Comparison of ENCODE assay signal across 8 cellular contexts in genomic region chr22:45318558-45319318, GRCh38. TPM values are rescaled to one million over a fixed set of nuclear protein-coding genes. Genes with fewer than 3 reads are reported as not detected.
DNase-seq lines count a peak whose midpoint lies in the region; ATAC-seq and TF ChIP-seq lines count a peak whose summit lies in the region.

No MANE protein-coding gene starts in this region.

- peak overlapping the region; percentile 65 for H3K9ac ChIP-seq in SK-N-MC (ENCODE audit: insufficient read length)

- H3K36me3 Mint-ChIP-seq in naive thymus-derived CD8-positive, alpha-beta T cell, result peaks cover 0 to 22% (median 10%) of the 10 kb centered on the region in 3 donors

- DNase-seq in AG10803 (ENCODE audit: low read depth) (peak; percentile 37), SK-N-MC (ENCODE audit: low read depth, low spot score) (no peak), caudate nucleus (lab: John Stamatoyannopoulos, UW) (no peak), NCI-H2107 treated with DMSO at 0.1 percent for 48 hours (lab: John Stamatoyannopoulos, UW; ENCODE audit: unreplicated experiment) (no peak), AG20443 (ENCODE audit: low spot score) (no peak)
- DNase-seq in naive thymus-derived CD8-positive, alpha-beta T cell, result peak; percentile 22 to 89 (median 74)

- TF ChIP-seq CTCF in AG10803 (conservative IDR thresholded peaks at IDR 0.05; ENCODE audit: low read length), result no peak

- POLR2A ChIA-PET in naive thymus-derived CD8-positive, alpha-beta T cell (lab: Charles Lee), result interaction anchor here (1.0 to 3.4 kb wide), 5 partner anchors 7 to 52 kb away, joined by 4 to 20 read pairs (median 5); partner anchors contain the start of gene FAM118A

- H3K27ac ChIP-seq in SK-N-MC, result peak overlapping the region; percentile 92
- H3K27ac ChIP-seq in caudate nucleus (ENCODE audit: low read depth, low read length), result peak overlapping the region; percentile 61

- H3K9me3 ChIP-seq in SK-N-MC (ENCODE audit: low read depth, low read length), result no peaks in the 10 kb centered on the region

- H3K4me3 ChIP-seq in AG10803 (ENCODE audit: low read length) (no peak overlapping the region), SK-N-MC (peak overlapping the region; percentile 45)

- no peaks in the 10 kb centered on the region for H3K27me3 Mint-ChIP-seq in naive thymus-derived CD8-positive, alpha-beta T cell

- peak overlapping the region; percentile 77 to 92 (median 83) for H3K4me3 Mint-ChIP-seq in naive thymus-derived CD8-positive, alpha-beta T cell

- H3K4me1 Mint-ChIP-seq in naive thymus-derived CD8-positive, alpha-beta T cell, result peaks cover 25 to 91% (median 76%) of the 10 kb centered on the region in 4 donors

- H3K36me3 ChIP-seq in SK-N-MC (ENCODE audit: insufficient read depth, low read length), result peaks cover 13% of the 10 kb centered on the region; the same call in 1 of the 2 replicates

- no peaks in the 10 kb centered on the region for H3K9me3 Mint-ChIP-seq in naive thymus-derived CD8-positive, alpha-beta T cell

- H3K27ac Mint-ChIP-seq in naive thymus-derived CD8-positive, alpha-beta T cell, result peak overlapping the region; percentile 97 to 100 (median 99)

- ATAC-seq in GM21447 (IDR thresholded peaks at IDR 0.05; ENCODE audit: unreplicated experiment), result peak; percentile 32
- peak; percentile 67 to 69 for ATAC-seq in naive thymus-derived CD8-positive, alpha-beta T cell
- no peak for ATAC-seq in GM21423 (IDR thresholded peaks at IDR 0.05; ENCODE audit: unreplicated experiment)

RNA-seq across cellular contexts. Expression of gene FAM118A, which starts 9.0 kb away (rescaled TPM):
- total RNA-seq in naive thymus-derived CD8-positive, alpha-beta T cell, result 10 to 100 TPM; 82.8 to 88.5 TPM
- 10 to 100 TPM; 33.2 to 67.8 (median 48.1) TPM for polyA plus RNA-seq in naive thymus-derived CD8-positive, alpha-beta T cell

RNA-seq across cellular contexts. Expression of gene UPK3A, which starts 34.0 kb away (rescaled TPM):
- total RNA-seq in naive thymus-derived CD8-positive, alpha-beta T cell, result not detected
- polyA plus RNA-seq in naive thymus-derived CD8-positive, alpha-beta T cell, result not detected

Comparison
In these comparisons a context has a peak if more than half of its experiments do, and no peak if none do; other contexts are left out.
1. DNase-seq: peak in AG10803 (single experiment) and naive thymus-derived CD8-positive, alpha-beta T cell (10 of 10); none in SK-N-MC (single experiment), caudate nucleus (0 of 61), NCI-H2107 treated with DMSO at 0.1 percent for 48 hours (single experiment) and AG20443 (single experiment).